In genomic region chr3:11055496-11055895, GRCh38 we compare ENCODE assay signal across 8 cellular contexts.
"Had no signal": no experiment of that assay in that cellular context is flagged by ENCODE, and none has a peak within 500 bp of the region (broad histone marks: within the 10 kb centered on the region; RNA-seq: fewer than 3 reads in every experiment).

No MANE protein-coding gene starts in this region.

- FAIRE-seq: G401.6, GM12878, GM12891, GM12892, GM18507, GM19239 had no signal

- H3K4me3 ChIP-seq: GM12878 had no signal

- ATAC-seq: GM12878 had no signal

- DNase-seq: GDM1, GF-D8 had no signal
